In the genomic region with DNA sequence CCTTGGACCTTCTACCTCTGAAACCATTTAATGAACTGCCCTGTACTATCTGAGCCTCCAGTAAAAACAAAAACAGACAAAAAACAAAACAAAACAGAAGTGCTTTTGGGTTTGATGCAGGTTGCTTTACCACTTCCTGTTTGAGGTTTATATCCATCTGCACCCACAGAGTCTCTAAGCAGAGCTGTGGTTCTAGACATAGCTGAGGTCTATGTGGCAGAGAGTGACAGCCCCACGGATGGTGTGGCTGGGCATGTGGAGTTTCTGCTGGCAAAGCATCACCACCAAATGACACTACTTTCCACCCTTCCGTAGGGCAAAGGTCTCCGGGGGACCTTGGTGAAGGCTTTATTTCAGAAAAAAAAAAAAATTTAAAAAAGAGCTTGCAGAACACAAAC, we compare ENCODE assay signal across 8 cellular contexts.
DNase-seq lines count a peak whose midpoint lies in the region; ATAC-seq and TF ChIP-seq lines count a peak whose summit lies in the region.

No MANE protein-coding gene starts in this region.

- no peak overlapping the region for H2AFZ ChIP-seq in DND-41 (ENCODE audit: low read depth, low read length)

- no peaks in the 10 kb centered on the region for H3K9me3 Mint-ChIP-seq in activated naive CD4-positive, alpha-beta T cell treated with anti-CD3 and anti-CD28 coated beads for 36 hours

- no peak overlapping the region for H3K4me3 ChIP-seq in DND-41 (ENCODE audit: low read depth in 1 of 2, low read length in 2 of 2)
- H3K4me3 ChIP-seq in upper lobe of left lung, result no peak overlapping the region
- no peak overlapping the region for H3K4me3 ChIP-seq in gastroesophageal sphincter

- no peaks in the 10 kb centered on the region for H3K27me3 Mint-ChIP-seq in activated naive CD4-positive, alpha-beta T cell treated with anti-CD3 and anti-CD28 coated beads for 36 hours (ENCODE audit: low read depth)

- intact Hi-C loops in activated naive CD4-positive, alpha-beta T cell treated with anti-CD3 and anti-CD28 coated beads for 36 hours (cut with micrococcal nuclease), result loop anchor here (5.0 kb wide), 1 partner anchor 60 kb away; no protein-coding TSS in a partner anchor

- TF ChIP-seq EP300 in upper lobe of left lung (IDR thresholded peaks at IDR 0.05), result no peak
- no peak for TF ChIP-seq EP300 in gastroesophageal sphincter (IDR thresholded peaks at IDR 0.05)

- no peaks in the 10 kb centered on the region for H4K20me1 ChIP-seq in DND-41 (ENCODE audit: insufficient read depth, low read length)

- no peak overlapping the region for H3K9ac ChIP-seq in DND-41 (ENCODE audit: low read depth, low read length)

- peaks cover 48% of the 10 kb centered on the region for H3K4me1 Mint-ChIP-seq in activated naive CD4-positive, alpha-beta T cell treated with anti-CD3 and anti-CD28 coated beads for 36 hours (ENCODE audit: low read depth)

- peak; percentile 90 for ATAC-seq in DND-41 (ENCODE audit: insufficient read depth, low read depth)
- peak; percentile 96 for ATAC-seq in GM21515 (IDR thresholded peaks at IDR 0.05; ENCODE audit: unreplicated experiment)
- peak; percentile 82 for ATAC-seq in HG03571 (IDR thresholded peaks at IDR 0.05; ENCODE audit: unreplicated experiment)
- ATAC-seq in upper lobe of left lung (ENCODE audit: low FRiP score in 2 of 2), result no peak
- ATAC-seq in gastroesophageal sphincter, result no peak

- DNase-seq in DND-41 (peak; percentile 80), upper lobe of left lung (no peak), HK-2 (ENCODE audit: unreplicated experiment) (no peak), amniotic stem cell (lab: John Stamatoyannopoulos, UW) (no peak)
- DNase-seq in activated naive CD4-positive, alpha-beta T cell treated with anti-CD3 and anti-CD28 coated beads for 36 hours, result peak; percentile 40

- no peak overlapping the region for H3K4me3 Mint-ChIP-seq in activated naive CD4-positive, alpha-beta T cell treated with anti-CD3 and anti-CD28 coated beads for 36 hours

- WGBS in upper lobe of left lung, 2 donors, result 60 to 83% methylated on average over 3 of the region's 3 CpGs
- 90 to 95% methylated on average over 2 to 3 of the region's 3 CpGs for WGBS in gastroesophageal sphincter (ENCODE audit: low coverage in 1 of 2), 2 donors

- H3K27me3 ChIP-seq in DND-41 (ENCODE audit: insufficient read depth, low read length, poor library complexity) (no peaks in the 10 kb centered on the region), upper lobe of left lung (no peaks in the 10 kb centered on the region), gastroesophageal sphincter (no peaks in the 10 kb centered on the region)

- no peak overlapping the region for H3K27ac Mint-ChIP-seq in activated naive CD4-positive, alpha-beta T cell treated with anti-CD3 and anti-CD28 coated beads for 36 hours

- H3K4me1 ChIP-seq in DND-41 (ENCODE audit: insufficient read depth, low read length), result peaks cover 45% of the 10 kb centered on the region
- H3K4me1 ChIP-seq in upper lobe of left lung, result no peaks in the 10 kb centered on the region
- no peaks in the 10 kb centered on the region for H3K4me1 ChIP-seq in gastroesophageal sphincter

- H3K36me3 ChIP-seq in DND-41 (ENCODE audit: insufficient read depth, low read length) (no peaks in the 10 kb centered on the region), upper lobe of left lung (no peaks in the 10 kb centered on the region), gastroesophageal sphincter (no peaks in the 10 kb centered on the region)

- H3K79me2 ChIP-seq in DND-41 (ENCODE audit: insufficient read depth, low read length), result no peaks in the 10 kb centered on the region

- TF ChIP-seq CTCF in DND-41 (IDR thresholded peaks at IDR 0.05; ENCODE audit: borderline replicate concordance, extremely low read depth, low read length, poor library complexity, severe bottlenecking), result no peak
- no peak for TF ChIP-seq CTCF in upper lobe of left lung (IDR thresholded peaks at IDR 0.05)
- no peak for TF ChIP-seq CTCF in gastroesophageal sphincter (IDR thresholded peaks at IDR 0.05)

- CTCF ChIA-PET in activated naive CD4-positive, alpha-beta T cell treated with anti-CD3 and anti-CD28 coated beads for 36 hours (lab: Charles Lee), result no interaction called here

- no peak for TF ChIP-seq POLR2A in upper lobe of left lung (IDR thresholded peaks at IDR 0.05)
- no peak for TF ChIP-seq POLR2A in gastroesophageal sphincter (IDR thresholded peaks at IDR 0.05)

- H3K9me3 ChIP-seq in DND-41 (ENCODE audit: insufficient read depth, low read length, severe bottlenecking), result no peaks in the 10 kb centered on the region
- H3K9me3 ChIP-seq in upper lobe of left lung, result no peaks in the 10 kb centered on the region
- H3K9me3 ChIP-seq in gastroesophageal sphincter, result no peaks in the 10 kb centered on the region

- peak overlapping the region; percentile 75 for H3K27ac ChIP-seq in DND-41 (ENCODE audit: low read length)
- no peak overlapping the region for H3K27ac ChIP-seq in upper lobe of left lung
- no peak overlapping the region for H3K27ac ChIP-seq in gastroesophageal sphincter

- H3K36me3 Mint-ChIP-seq in activated naive CD4-positive, alpha-beta T cell treated with anti-CD3 and anti-CD28 coated beads for 36 hours (ENCODE audit: low read depth), result no peaks in the 10 kb centered on the region

- peak overlapping the region; percentile 37; the same call in 1 of the 2 replicates for H3K4me2 ChIP-seq in DND-41 (ENCODE audit: insufficient read depth, low read length)

Comparison
In these comparisons a context has a peak if more than half of its experiments do, and no peak if none do; other contexts are left out.
1. ATAC-seq: peak in DND-41 (single experiment), GM21515 (single experiment) and HG03571 (single experiment); none in upper lobe of left lung (0 of 2) and gastroesophageal sphincter (single experiment).
2. DNase-seq: peak in DND-41 (single experiment) and activated naive CD4-positive, alpha-beta T cell treated with anti-CD3 and anti-CD28 coated beads for 36 hours (single experiment); none in upper lobe of left lung (0 of 2), HK-2 (single experiment) and amniotic stem cell (single experiment).